Comparison of ENCODE assay signal across 8 cellular contexts in the genomic region with DNA sequence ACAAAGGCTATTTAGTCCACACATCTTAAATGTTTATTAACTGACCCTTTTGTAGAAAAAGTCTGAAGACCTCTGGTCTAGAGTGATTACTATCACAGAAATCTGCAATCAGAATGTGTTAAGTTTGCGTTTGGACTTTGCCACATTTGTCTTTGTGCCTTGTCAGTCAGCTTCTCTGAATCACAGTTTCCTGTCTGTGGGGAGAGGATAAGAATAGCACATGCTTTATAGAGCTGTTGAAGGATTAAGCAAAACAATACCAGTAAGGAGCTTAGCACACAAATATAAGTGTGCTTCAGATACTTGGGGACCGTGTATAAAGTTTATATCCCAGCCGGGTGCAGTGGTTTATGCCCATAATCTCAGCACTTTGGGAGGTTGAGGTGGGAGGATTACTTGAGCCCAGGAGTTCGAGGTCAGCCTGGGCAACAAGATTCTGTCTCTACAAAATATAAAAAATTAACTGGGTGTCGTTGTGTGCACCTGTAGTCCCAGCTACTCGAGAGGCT.
DNase-seq lines count a peak whose midpoint lies in the region; ATAC-seq and TF ChIP-seq lines count a peak whose summit lies in the region.

No MANE protein-coding gene starts in this region.

- H3K9me3 ChIP-seq in CD4-positive, CD25-positive, alpha-beta regulatory T cell (ENCODE audit: control insufficient read depth in 2 of 2, low read length in 2 of 2), result no peaks in the 10 kb centered on the region

- H3K27ac Mint-ChIP-seq in CD4-positive, CD25-positive, alpha-beta regulatory T cell, result peak overlapping the region; percentile 68 to 93 (median 89)

- TF ChIP-seq CTCF in epithelial cell of esophagus (IDR thresholded peaks at IDR 0.05; ENCODE audit: insufficient read depth, low read depth, low read length, missing control alignments), result no peak

- H3K27me3 Mint-ChIP-seq in CD4-positive, CD25-positive, alpha-beta regulatory T cell, result peaks cover 4% of the 10 kb centered on the region

- no peaks in the 10 kb centered on the region for H3K27me3 ChIP-seq in CD4-positive, CD25-positive, alpha-beta regulatory T cell (ENCODE audit: control insufficient read depth, insufficient read depth, low read length)

- H3K4me3 ChIP-seq in CD4-positive, CD25-positive, alpha-beta regulatory T cell (ENCODE audit: low read depth, low read length), result peak overlapping the region; percentile 54
- H3K4me3 ChIP-seq in epithelial cell of esophagus (ENCODE audit: low read length), result no peak overlapping the region

- peak overlapping the region; percentile 32 to 74 (median 66) for H3K4me3 Mint-ChIP-seq in CD4-positive, CD25-positive, alpha-beta regulatory T cell

- H3K27ac ChIP-seq in CD4-positive, CD25-positive, alpha-beta regulatory T cell (ENCODE audit: insufficient read depth, low read length, poor library complexity, severe bottlenecking), result no peak overlapping the region

- DNase-seq in CD4-positive, CD25-positive, alpha-beta regulatory T cell, result peak in 2 of 3 donors; percentile 49 to 86
- DNase-seq in OCI-M1 (lab: John Stamatoyannopoulos, UW) (peak; percentile 29), epithelial cell of esophagus (ENCODE audit: low read depth) (peak; percentile 87), putamen (ENCODE audit: low spot score) (peak; percentile 22), iPS-NIHi7 (ENCODE audit: extremely low spot score) (no peak), NCI-H187 (lab: John Stamatoyannopoulos, UW) (no peak)

- peaks cover 0 to 6% (median 1%) of the 10 kb centered on the region in 7 donors for H3K9me3 Mint-ChIP-seq in CD4-positive, CD25-positive, alpha-beta regulatory T cell

- peak; percentile 84 for ATAC-seq in CD4-positive, CD25-positive, alpha-beta regulatory T cell (ENCODE audit: low read depth in 2 of 2)
- ATAC-seq in GM18868 (IDR thresholded peaks at IDR 0.05; ENCODE audit: unreplicated experiment), result peak; percentile 74
- peak; percentile 53 for ATAC-seq in HG03097 (IDR thresholded peaks at IDR 0.05; ENCODE audit: low FRiP score, unreplicated experiment)

- H3K4me1 ChIP-seq in CD4-positive, CD25-positive, alpha-beta regulatory T cell (ENCODE audit: control insufficient read depth, insufficient read depth, low read length, poor library complexity, severe bottlenecking), result peaks cover 33% of the 10 kb centered on the region

- H3K4me1 Mint-ChIP-seq in CD4-positive, CD25-positive, alpha-beta regulatory T cell, result peaks cover 18 to 42% (median 33%) of the 10 kb centered on the region in 4 donors

- H3K36me3 Mint-ChIP-seq in CD4-positive, CD25-positive, alpha-beta regulatory T cell, result no peaks in the 10 kb centered on the region

- no peaks in the 10 kb centered on the region for H3K36me3 ChIP-seq in CD4-positive, CD25-positive, alpha-beta regulatory T cell (ENCODE audit: control insufficient read depth, insufficient read depth, low read length)

Comparison
In these comparisons a context has a peak if more than half of its experiments do, and no peak if none do; other contexts are left out.
1. DNase-seq: peak in CD4-positive, CD25-positive, alpha-beta regulatory T cell (2 of 3), OCI-M1 (single experiment), epithelial cell of esophagus (single experiment) and putamen (single experiment); none in iPS-NIHi7 (single experiment) and NCI-H187 (0 of 2).
2. Peak in every context shown above with its lines, with median percentiles within 50 percentile points of each other: ATAC-seq.